22 cellular contexts compared by ENCODE assay signal in genomic region chr17:71917715-71918114, GRCh38.
DNase-seq lines count a peak whose midpoint lies in the region; ATAC-seq, FAIRE-seq and TF ChIP-seq lines count a peak whose summit lies in the region.
"Had no signal": no experiment of that assay in that cellular context is flagged by ENCODE, and none has a peak within 500 bp of the region (broad histone marks: within the 10 kb centered on the region; RNA-seq: fewer than 3 reads in every experiment).

No MANE protein-coding gene starts in this region.

- TF ChIP-seq EP300 in A549 (IDR thresholded peaks at IDR 0.05) = no peak

- no peak for TF ChIP-seq POLR2A in A549 (IDR thresholded peaks at IDR 0.05; ENCODE audit: low read length)

- H3K36me3 Mint-ChIP-seq in chondrocyte (ENCODE audit: low read depth) = no peaks in the 10 kb centered on the region
- H3K36me3 Mint-ChIP-seq: CD8-positive, alpha-beta memory T cell had no signal

- no peak overlapping the region for H3K4me3 Mint-ChIP-seq in chondrocyte (ENCODE audit: unreplicated experiment)
- H3K4me3 Mint-ChIP-seq: B cell; CD4-positive, alpha-beta T cell; CD8-positive, alpha-beta memory T cell had no signal

- no peak overlapping the region for H3K4me2 ChIP-seq in A549
- H3K4me2 ChIP-seq: BLaER1 had no signal

- ATAC-seq in A549 = no peak
- no peak for ATAC-seq in RWPE2 (ENCODE audit: low read depth)
- no peak for ATAC-seq in GM21619 (IDR thresholded peaks at IDR 0.05; ENCODE audit: unreplicated experiment)
- ATAC-seq: GM12878 had no signal

- H3K9me3 Mint-ChIP-seq in chondrocyte (ENCODE audit: low read depth) = no peaks in the 10 kb centered on the region

- H3K4me1 Mint-ChIP-seq in chondrocyte (ENCODE audit: low read depth) = peaks cover 32% of the 10 kb centered on the region
- H3K4me1 Mint-ChIP-seq: B cell had no signal

- peak; percentile 18 for FAIRE-seq in A549 (lab: Jason Lieb, UNC)
- FAIRE-seq: D721Med, GM12878, GM18507, H1 had no signal

- H3K9me3 ChIP-seq in A549 = no peaks in the 10 kb centered on the region
- no peaks in the 10 kb centered on the region for H3K9me3 ChIP-seq in RWPE2 (ENCODE audit: severe bottlenecking)
- H3K9me3 ChIP-seq in right atrium auricular region = no peaks in the 10 kb centered on the region
- H3K9me3 ChIP-seq: BLaER1 had no signal

- peak overlapping the region; percentile 10 for H3K27ac Mint-ChIP-seq in chondrocyte (ENCODE audit: unreplicated experiment)
- H3K27ac Mint-ChIP-seq: B cell; CD4-positive, alpha-beta T cell; CD8-positive, alpha-beta memory T cell had no signal

- TF ChIP-seq CTCF in A549 (IDR thresholded peaks at IDR 0.05) (no peak), RWPE2 (IDR thresholded peaks at IDR 0.05; ENCODE audit: poor library complexity, severe bottlenecking) (no peak), chondrocyte (IDR thresholded peaks at IDR 0.05) (no peak), right atrium auricular region (IDR thresholded peaks at IDR 0.05) (no peak)

- no peak for TF ChIP-seq RAD21 in A549 (conservative IDR thresholded peaks at IDR 0.05 in 1 of 2, IDR thresholded peaks at IDR 0.05 in 1 of 2)

- 9% methylated on average over 2 of the region's 2 CpGs for WGBS in A549 (ENCODE audit: missing lambda C conversion rate)

- POLR2A ChIA-PET in A549 (lab: Yijun Ruan, JAX) = no interaction called here

- no peaks in the 10 kb centered on the region for H3K27me3 Mint-ChIP-seq in chondrocyte (ENCODE audit: low read depth)
- H3K27me3 Mint-ChIP-seq: B cell; CD4-positive, alpha-beta T cell; CD8-positive, alpha-beta memory T cell had no signal

- H3K36me3 ChIP-seq in RWPE2 (ENCODE audit: low read depth) = no peaks in the 10 kb centered on the region
- no peaks in the 10 kb centered on the region for H3K36me3 ChIP-seq in right atrium auricular region
- H3K36me3 ChIP-seq: BLaER1 had no signal

- H3K27me3 ChIP-seq in RWPE2 (ENCODE audit: insufficient read depth, poor library complexity, severe bottlenecking) = no peaks in the 10 kb centered on the region
- H3K27me3 ChIP-seq in right atrium auricular region = no peaks in the 10 kb centered on the region
- H3K27me3 ChIP-seq: BLaER1 had no signal

- CTCF ChIA-PET in A549 (lab: Yijun Ruan, JAX) = no interaction called here

- DNase-seq in A549 (ENCODE audit: low read depth in 1 of 2, low spot score in 1 of 2) (no peak), ELR (ENCODE audit: low read depth) (peak; percentile 37), RWPE2 (ENCODE audit: low spot score) (no peak), chondrocyte (ENCODE audit: low spot score) (no peak), right atrium auricular region (ENCODE audit: low spot score) (no peak)
- no peak for DNase-seq in stimulated activated CD4-positive, alpha-beta T cell treated with anti-CD3 and anti-CD28 coated beads, Interleukin-1b, Interleukin-23, amount 100 ng/mL, for 48 hours
- DNase-seq: CD4-positive, alpha-beta T cell; CD8-positive, alpha-beta memory T cell; DMS 273 treated with DMSO at 0.1 percent for 48 hours; DND-41; GDM1; GM23248; H7; HCEC 1CT had no signal

- H3K4me1 ChIP-seq in A549 = no peaks in the 10 kb centered on the region
- H3K4me1 ChIP-seq in RWPE2 (ENCODE audit: insufficient read depth, poor library complexity, severe bottlenecking) = peaks cover 25% of the 10 kb centered on the region
- no peaks in the 10 kb centered on the region for H3K4me1 ChIP-seq in right atrium auricular region
- H3K4me1 ChIP-seq: BLaER1 had no signal

- H3K27ac ChIP-seq in A549 (no peak overlapping the region), RWPE2 (ENCODE audit: poor library complexity, severe bottlenecking) (peak overlapping the region; percentile 7), right atrium auricular region (no peak overlapping the region)
- H3K27ac ChIP-seq: BLaER1, C4-2B, GM23248 had no signal

- no peak overlapping the region for H3K4me3 ChIP-seq in A549
- no peak overlapping the region for H3K4me3 ChIP-seq in RWPE2 (ENCODE audit: severe bottlenecking)
- H3K4me3 ChIP-seq in right atrium auricular region = no peak overlapping the region
- H3K4me3 ChIP-seq: BLaER1, GM12878, GM23248 had no signal

TF ChIP-seq in A549, 52 proteins besides CTCF, POLR2A, EP300 and RAD21:
- TF ChIP-seq FOSL2 (IDR thresholded peaks at IDR 0.05) = no peak
- TF ChIP-seq FOSL2 (CRISPR knock-in tag; IDR thresholded peaks at IDR 0.05) = 0 out of 2 replicates have a peak, but pooled peaks have one; percentile 10
- TF ChIP-seq CEBPB (IDR thresholded peaks at IDR 0.05) = no peak
TF ChIP-seq in A549: peak in this region for 1.
